21 cellular contexts compared by ENCODE assay signal in the genomic region with DNA sequence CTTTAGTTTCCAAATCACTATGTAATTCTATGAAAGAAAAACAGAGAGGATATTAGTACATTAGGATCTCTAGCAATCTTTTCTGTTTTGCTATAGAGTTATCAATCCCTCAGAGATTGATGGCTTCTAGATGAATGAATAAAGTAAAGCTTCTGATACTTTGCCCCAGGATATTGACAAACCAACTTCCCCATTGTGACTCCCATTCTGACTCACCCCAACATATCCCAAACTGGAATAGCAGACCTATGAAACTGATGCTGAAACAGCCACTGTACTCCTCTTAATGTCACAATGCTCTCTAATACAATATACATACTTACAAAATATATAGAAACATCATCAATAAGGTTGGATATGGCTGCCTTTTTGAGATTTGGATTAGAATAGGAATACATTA.
DNase-seq lines count a peak whose midpoint lies in the region; ATAC-seq, FAIRE-seq and TF ChIP-seq lines count a peak whose summit lies in the region.
"Had no signal": no experiment of that assay in that cellular context is flagged by ENCODE, and none has a peak within 500 bp of the region (broad histone marks: within the 10 kb centered on the region; RNA-seq: fewer than 3 reads in every experiment).

No MANE protein-coding gene starts in this region.

- peak; percentile 6 for DNase-seq in Daoy (ENCODE audit: low read depth)
- DNase-seq in HPDE6-E6E7 (ENCODE audit: extremely low spot score): peak; percentile 49
- DNase-seq in RKO (ENCODE audit: low spot score): peak; percentile 4
- peak; percentile 22 for DNase-seq in epithelial cell of prostate (ENCODE audit: low read depth, low spot score)
- DNase-seq in stimulated activated CD4-positive, alpha-beta T cell treated with anti-CD3 and anti-CD28 coated beads, Interleukin-4, amount 100 ng/mL, for 24 hours: no peak
- DNase-seq in GM13976 (ENCODE audit: low spot score): no peak
- no peak for DNase-seq in RCC 7860 (ENCODE audit: low spot score)
- DNase-seq: AML-193; CD4-positive, CD25-positive, alpha-beta regulatory T cell; DMS79; GF-D8; NCI-H1436 treated with DMSO at 0.1 percent for 48 hours; NCI-H2081 treated with DMSO at 0.1 percent for 48 hours; NCI-H2227 treated with DMSO at 0.1 percent for 48 hours; NCI-H526; SHP77 treated with DMSO at 0.1 percent for 48 hours had no signal

- no peak for ATAC-seq in GM21360 (IDR thresholded peaks at IDR 0.05; ENCODE audit: unreplicated experiment)
- ATAC-seq: HepG2 had no signal

- H3K27ac ChIP-seq in epithelial cell of prostate: no peak overlapping the region
- H3K27ac ChIP-seq: HL-60, KMS-11 had no signal

- in situ Hi-C loops in GM13976 (cut with MboI; ENCODE audit: low sequenced_read_pairs, unreplicated experiment): no loop called here

- no peak for FAIRE-seq in RCC 7860 (lab: Jason Lieb, UNC)
- FAIRE-seq: H1, HepG2 had no signal

- TF ChIP-seq CTCF in GM13976 (IDR thresholded peaks at IDR 0.05; ENCODE audit: borderline replicate concordance, control extremely low read depth, extremely low read depth, insufficient read depth, missing control alignments): no peak

Comparison
In these comparisons a context has a peak if more than half of its experiments do, and no peak if none do; other contexts are left out.
1. DNase-seq: peak in Daoy (single experiment), HPDE6-E6E7 (single experiment), RKO (single experiment) and epithelial cell of prostate (single experiment); none in stimulated activated CD4-positive, alpha-beta T cell treated with anti-CD3 and anti-CD28 coated beads, Interleukin-4, amount 100 ng/mL, for 24 hours (single experiment), GM13976 (single experiment) and RCC 7860 (single experiment).